1 cellular context compared by ENCODE assay signal in genomic region chr17:32111141-32111771, GRCh38.
TF ChIP-seq lines count a peak whose summit lies in the region.

No MANE protein-coding gene starts in this region.

TF ChIP-seq in WTC11, 78 proteins besides CTCF, POLR2A, EP300 and RAD21 (continued from another document):
- TF ChIP-seq ZBTB43 (CRISPR knock-in tag; IDR thresholded peaks at IDR 0.05) (no peak), JUN (CRISPR knock-in tag; IDR thresholded peaks at IDR 0.05) (no peak), ZNF512 (CRISPR knock-in tag; IDR thresholded peaks at IDR 0.05; ENCODE audit: borderline replicate concordance) (no peak), GABPB1 (CRISPR knock-in tag; IDR thresholded peaks at IDR 0.05) (no peak), NR1H2 (CRISPR knock-in tag; IDR thresholded peaks at IDR 0.05) (no peak), ZNF396 (CRISPR knock-in tag; IDR thresholded peaks at IDR 0.05; ENCODE audit: borderline replicate concordance) (no peak)
- TF ChIP-seq, protein P1, sequence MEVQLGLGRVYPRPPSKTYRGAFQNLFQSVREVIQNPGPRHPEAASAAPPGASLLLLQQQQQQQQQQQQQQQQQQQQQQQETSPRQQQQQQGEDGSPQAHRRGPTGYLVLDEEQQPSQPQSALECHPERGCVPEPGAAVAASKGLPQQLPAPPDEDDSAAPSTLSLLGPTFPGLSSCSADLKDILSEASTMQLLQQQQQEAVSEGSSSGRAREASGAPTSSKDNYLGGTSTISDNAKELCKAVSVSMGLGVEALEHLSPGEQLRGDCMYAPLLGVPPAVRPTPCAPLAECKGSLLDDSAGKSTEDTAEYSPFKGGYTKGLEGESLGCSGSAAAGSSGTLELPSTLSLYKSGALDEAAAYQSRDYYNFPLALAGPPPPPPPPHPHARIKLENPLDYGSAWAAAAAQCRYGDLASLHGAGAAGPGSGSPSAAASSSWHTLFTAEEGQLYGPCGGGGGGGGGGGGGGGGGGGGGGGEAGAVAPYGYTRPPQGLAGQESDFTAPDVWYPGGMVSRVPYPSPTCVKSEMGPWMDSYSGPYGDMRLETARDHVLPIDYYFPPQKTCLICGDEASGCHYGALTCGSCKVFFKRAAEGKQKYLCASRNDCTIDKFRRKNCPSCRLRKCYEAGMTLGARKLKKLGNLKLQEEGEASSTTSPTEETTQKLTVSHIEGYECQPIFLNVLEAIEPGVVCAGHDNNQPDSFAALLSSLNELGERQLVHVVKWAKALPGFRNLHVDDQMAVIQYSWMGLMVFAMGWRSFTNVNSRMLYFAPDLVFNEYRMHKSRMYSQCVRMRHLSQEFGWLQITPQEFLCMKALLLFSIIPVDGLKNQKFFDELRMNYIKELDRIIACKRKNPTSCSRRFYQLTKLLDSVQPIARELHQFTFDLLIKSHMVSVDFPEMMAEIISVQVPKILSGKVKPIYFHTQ (CRISPR knock-in tag; IDR thresholded peaks at IDR 0.05) = no peak
